ENCODE assay signal across 14 cellular contexts in the genomic region with DNA sequence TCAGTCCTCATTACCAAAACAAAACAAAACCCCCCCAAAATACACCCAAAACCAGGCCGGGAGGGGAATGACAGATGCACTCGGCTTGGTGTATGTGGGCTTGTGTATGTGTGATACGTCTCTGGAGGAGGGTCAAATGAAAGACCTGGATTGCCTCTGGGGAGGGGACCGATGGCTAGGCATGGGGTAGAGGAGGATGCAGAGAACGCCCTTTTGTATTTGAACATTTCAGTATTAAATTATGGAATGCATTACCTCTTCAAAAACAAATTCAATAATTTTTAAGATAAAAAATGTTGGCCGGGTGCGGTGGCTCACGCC.
DNase-seq lines count a peak whose midpoint lies in the region; ATAC-seq and TF ChIP-seq lines count a peak whose summit lies in the region.
"Had no signal": no experiment of that assay in that cellular context is flagged by ENCODE, and none has a peak within 500 bp of the region (broad histone marks: within the 10 kb centered on the region; RNA-seq: fewer than 3 reads in every experiment).

No MANE protein-coding gene starts in this region.

- no TSS peak for BruUV-seq in MCF 10A (replicated peaks; lab: Mats Ljungman, UMichigan)

- H3K27ac Mint-ChIP-seq in MCF 10A (ENCODE audit: low read depth, unreplicated experiment): no peak overlapping the region
- H3K27ac Mint-ChIP-seq in WTC11: no peak overlapping the region
- H3K27ac Mint-ChIP-seq: CD4-positive, CD25-positive, alpha-beta regulatory T cell had no signal

- CTCF ChIA-PET in MCF 10A (lab: Yijun Ruan, JAX): no interaction called here
- CTCF ChIA-PET in WTC11 (lab: Charles Lee): interaction anchor here (0.7 to 8.8 kb wide), 5 partner anchors 15 to 193 kb away, joined by 3 to 112 read pairs (median 52); no protein-coding TSS in a partner anchor

- H3K9me3 ChIP-seq in breast epithelium (no peaks in the 10 kb centered on the region), iPS-20b (ENCODE audit: insufficient read depth, low read depth, low read length) (no peaks in the 10 kb centered on the region)
- H3K9me3 ChIP-seq: BLaER1 treated with 17β-estradiol and CSF1 and Interleukin-3, amounts not matched to agents 10 nM and 100 nM had no signal

- intact Hi-C loops in breast epithelium (cut with DNase I; ENCODE audit: low total_unique reads) (no loop called here), MCF 10A (cut with micrococcal nuclease) (no loop called here)

- no peak overlapping the region for H3K9ac ChIP-seq in iPS-20b (ENCODE audit: low read depth, low read length)
- H3K9ac ChIP-seq: BLaER1 treated with 17β-estradiol and CSF1 and Interleukin-3, amounts not matched to agents 10 nM and 100 nM had no signal

- H3K36me3 Mint-ChIP-seq in MCF 10A (ENCODE audit: insufficient read depth, unreplicated experiment): no peaks in the 10 kb centered on the region
- no peaks in the 10 kb centered on the region for H3K36me3 Mint-ChIP-seq in WTC11
- H3K36me3 Mint-ChIP-seq: CD4-positive, CD25-positive, alpha-beta regulatory T cell had no signal

- no peak for TF ChIP-seq CTCF in breast epithelium (IDR thresholded peaks at IDR 0.05)
- no peak for TF ChIP-seq CTCF in MCF 10A (IDR thresholded peaks at IDR 0.05; ENCODE audit: unreplicated experiment)
- TF ChIP-seq CTCF in WTC11 (IDR thresholded peaks at IDR 0.05): no peak

- H3K27me3 Mint-ChIP-seq in MCF 10A (ENCODE audit: insufficient read depth, unreplicated experiment) (no peaks in the 10 kb centered on the region), WTC11 (ENCODE audit: low read depth) (peaks cover 83% of the 10 kb centered on the region)

- ATAC-seq in WTC11 (no peak), HG02870 (IDR thresholded peaks at IDR 0.05; ENCODE audit: unreplicated experiment) (no peak)
- ATAC-seq: HepG2 had no signal

- H3K36me3 ChIP-seq in breast epithelium: no peaks in the 10 kb centered on the region
- H3K36me3 ChIP-seq in iPS-20b (ENCODE audit: insufficient read depth, low read depth, low read length): no peaks in the 10 kb centered on the region
- H3K36me3 ChIP-seq: BLaER1 treated with 17β-estradiol and CSF1 and Interleukin-3, amounts not matched to agents 10 nM and 100 nM had no signal

- H3K4me1 ChIP-seq in breast epithelium (peaks cover 7 to 11% of the 10 kb centered on the region in 2 donors), iPS-20b (ENCODE audit: insufficient read depth, low read length) (peaks cover 43% of the 10 kb centered on the region)
- H3K4me1 ChIP-seq: BLaER1 treated with 17β-estradiol and CSF1 and Interleukin-3, amounts not matched to agents 10 nM and 100 nM had no signal

- H3K27ac ChIP-seq in breast epithelium (peak overlapping the region; percentile 77 to 88), iPS-20b (ENCODE audit: low read length) (no peak overlapping the region)
- H3K27ac ChIP-seq: BLaER1 treated with 17β-estradiol and CSF1 and Interleukin-3, amounts not matched to agents 10 nM and 100 nM had no signal

- H3K4me3 Mint-ChIP-seq in MCF 10A (ENCODE audit: unreplicated experiment) (no peak overlapping the region), WTC11 (peak overlapping the region; percentile 48)
- H3K4me3 Mint-ChIP-seq: CD4-positive, CD25-positive, alpha-beta regulatory T cell had no signal

- H3K27me3 ChIP-seq in breast epithelium: peaks cover 0 to 5% of the 10 kb centered on the region in 2 donors
- peaks cover 99% of the 10 kb centered on the region for H3K27me3 ChIP-seq in iPS-20b (ENCODE audit: insufficient read depth, low read length)

- H3K4me1 Mint-ChIP-seq in MCF 10A (ENCODE audit: insufficient read depth, unreplicated experiment) (no peaks in the 10 kb centered on the region), WTC11 (peaks cover 59% of the 10 kb centered on the region)

- TF ChIP-seq POLR2A in breast epithelium (IDR thresholded peaks at IDR 0.05): no peak

- DNase-seq in breast epithelium (ENCODE audit: low spot score in 2 of 2) (no peak), MCF 10A (ENCODE audit: unreplicated experiment) (no peak), WTC11 (ENCODE audit: low spot score) (no peak), superior temporal gyrus (ENCODE audit: extremely low spot score) (no peak), Ammon's horn (ENCODE audit: low spot score) (no peak)
- DNase-seq: 8988T; AML-193; CD4-positive, CD25-positive, alpha-beta regulatory T cell; DMS 273 treated with DMSO at 0.1 percent for 48 hours; GOT3 had no signal

- H3K9me3 Mint-ChIP-seq in MCF 10A (ENCODE audit: unreplicated experiment) (no peaks in the 10 kb centered on the region), WTC11 (no peaks in the 10 kb centered on the region)

- POLR2A ChIA-PET in MCF 10A (lab: Yijun Ruan, JAX) (interaction anchor here (0.7 kb wide), 1 partner anchor 1142 kb away, joined by 3 read pairs; no protein-coding TSS in a partner anchor), WTC11 (lab: Charles Lee) (no interaction called here)

- H3K4me3 ChIP-seq in breast epithelium (no peak overlapping the region), iPS-20b (ENCODE audit: low read length) (peak overlapping the region; percentile 20; the same call in 1 of the 2 replicates)
- H3K4me3 ChIP-seq: BLaER1 treated with 17β-estradiol and CSF1 and Interleukin-3, amounts not matched to agents 10 nM and 100 nM had no signal

TF ChIP-seq in WTC11, 78 proteins besides CTCF, POLR2A, EP300 and RAD21:
- TF ChIP-seq, protein P1, sequence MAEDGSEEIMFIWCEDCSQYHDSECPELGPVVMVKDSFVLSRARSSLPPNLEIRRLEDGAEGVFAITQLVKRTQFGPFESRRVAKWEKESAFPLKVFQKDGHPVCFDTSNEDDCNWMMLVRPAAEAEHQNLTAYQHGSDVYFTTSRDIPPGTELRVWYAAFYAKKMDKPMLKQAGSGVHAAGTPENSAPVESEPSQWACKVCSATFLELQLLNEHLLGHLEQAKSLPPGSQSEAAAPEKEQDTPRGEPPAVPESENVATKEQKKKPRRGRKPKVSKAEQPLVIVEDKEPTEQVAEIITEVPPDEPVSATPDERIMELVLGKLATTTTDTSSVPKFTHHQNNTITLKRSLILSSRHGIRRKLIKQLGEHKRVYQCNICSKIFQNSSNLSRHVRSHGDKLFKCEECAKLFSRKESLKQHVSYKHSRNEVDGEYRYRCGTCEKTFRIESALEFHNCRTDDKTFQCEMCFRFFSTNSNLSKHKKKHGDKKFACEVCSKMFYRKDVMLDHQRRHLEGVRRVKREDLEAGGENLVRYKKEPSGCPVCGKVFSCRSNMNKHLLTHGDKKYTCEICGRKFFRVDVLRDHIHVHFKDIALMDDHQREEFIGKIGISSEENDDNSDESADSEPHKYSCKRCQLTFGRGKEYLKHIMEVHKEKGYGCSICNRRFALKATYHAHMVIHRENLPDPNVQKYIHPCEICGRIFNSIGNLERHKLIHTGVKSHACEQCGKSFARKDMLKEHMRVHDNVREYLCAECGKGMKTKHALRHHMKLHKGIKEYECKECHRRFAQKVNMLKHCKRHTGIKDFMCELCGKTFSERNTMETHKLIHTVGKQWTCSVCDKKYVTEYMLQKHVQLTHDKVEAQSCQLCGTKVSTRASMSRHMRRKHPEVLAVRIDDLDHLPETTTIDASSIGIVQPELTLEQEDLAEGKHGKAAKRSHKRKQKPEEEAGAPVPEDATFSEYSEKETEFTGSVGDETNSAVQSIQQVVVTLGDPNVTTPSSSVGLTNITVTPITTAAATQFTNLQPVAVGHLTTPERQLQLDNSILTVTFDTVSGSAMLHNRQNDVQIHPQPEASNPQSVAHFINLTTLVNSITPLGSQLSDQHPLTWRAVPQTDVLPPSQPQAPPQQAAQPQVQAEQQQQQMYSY (CRISPR knock-in tag; IDR thresholded peaks at IDR 0.05): peak; percentile 91
- TF ChIP-seq, protein P2, sequence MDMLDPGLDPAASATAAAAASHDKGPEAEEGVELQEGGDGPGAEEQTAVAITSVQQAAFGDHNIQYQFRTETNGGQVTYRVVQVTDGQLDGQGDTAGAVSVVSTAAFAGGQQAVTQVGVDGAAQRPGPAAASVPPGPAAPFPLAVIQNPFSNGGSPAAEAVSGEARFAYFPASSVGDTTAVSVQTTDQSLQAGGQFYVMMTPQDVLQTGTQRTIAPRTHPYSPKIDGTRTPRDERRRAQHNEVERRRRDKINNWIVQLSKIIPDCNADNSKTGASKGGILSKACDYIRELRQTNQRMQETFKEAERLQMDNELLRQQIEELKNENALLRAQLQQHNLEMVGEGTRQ (CRISPR knock-in tag; IDR thresholded peaks at IDR 0.05): no peak
TF ChIP-seq in WTC11: peak in this region for 1.
